17 cellular contexts compared by ENCODE assay signal in the genomic region with DNA sequence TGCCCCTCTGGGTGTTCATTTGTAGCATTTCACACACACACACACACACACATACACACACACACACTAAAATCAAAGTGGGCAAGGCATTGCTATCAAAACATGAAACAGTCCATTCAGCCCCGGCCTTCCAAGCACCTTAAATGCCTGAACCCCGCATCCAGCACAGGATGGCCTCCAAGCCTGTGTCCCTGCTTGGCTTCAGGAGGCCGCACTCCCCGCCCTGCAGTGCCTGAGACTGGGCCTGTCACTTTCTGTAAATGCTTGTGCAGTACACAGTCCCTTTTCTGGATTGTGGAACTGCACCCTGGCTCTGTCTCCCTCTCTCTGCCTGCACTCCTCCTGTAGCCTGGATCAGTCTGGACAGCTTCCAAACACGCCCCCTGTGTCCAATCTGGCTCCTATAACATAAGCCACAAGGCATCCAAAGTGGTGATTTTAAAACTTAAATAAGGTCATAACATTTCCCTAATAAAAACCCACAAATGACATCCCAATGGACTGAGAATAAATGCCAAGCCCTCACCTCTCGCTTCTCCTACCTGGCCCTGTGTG.
"Had no signal": no experiment of that assay in that cellular context is flagged by ENCODE, and none has a peak within 500 bp of the region (broad histone marks: within the 10 kb centered on the region; RNA-seq: fewer than 3 reads in every experiment).

No MANE protein-coding gene starts in this region.

- H3K36me3 Mint-ChIP-seq: naive B cell; stimulated activated naive B cell treated with anti-CD40 and anti-IgM and Interleukin-4, amounts not matched to agents 10 μg/mL and 1 μg/mL and 100 μg/mL, for 72 hours had no signal

- H3K9me3 Mint-ChIP-seq: activated CD4-positive, alpha-beta T cell treated with anti-CD3 and anti-CD28 coated beads, Interleukin-2, amount 10 ng/mL, durations not matched to agents 7 days and 5 days; activated T-cell treated with anti-CD3 and anti-CD28 coated beads, Interleukin-2, amount 50 U/mL, for 72 hours had no signal

- H3K4me1 Mint-ChIP-seq: activated CD4-positive, alpha-beta T cell treated with anti-CD3 and anti-CD28 coated beads, Interleukin-2, amount 10 ng/mL, durations not matched to agents 7 days and 5 days; naive B cell; neural crest cell; stimulated activated naive B cell treated with anti-CD40 and anti-IgM and Interleukin-4, amounts not matched to agents 10 μg/mL and 1 μg/mL and 100 μg/mL, for 72 hours had no signal

- H3K4me1 ChIP-seq: ascending aorta, heart left ventricle, left ventricle myocardium inferior, upper lobe of left lung had no signal

- H3K27ac Mint-ChIP-seq: activated CD4-positive, alpha-beta T cell treated with anti-CD3 and anti-CD28 coated beads, Interleukin-2, amount 10 ng/mL, durations not matched to agents 7 days and 5 days; activated T-cell treated with anti-CD3 and anti-CD28 coated beads, Interleukin-2, amount 50 U/mL, for 72 hours; stimulated activated naive B cell treated with anti-CD40 and anti-IgM and Interleukin-4, amounts not matched to agents 10 μg/mL and 1 μg/mL and 100 μg/mL, for 72 hours had no signal

- H3K27ac ChIP-seq: ascending aorta, dorsolateral prefrontal cortex, heart left ventricle, left ventricle myocardium inferior, ovary, thoracic aorta, upper lobe of left lung had no signal

- H3K27me3 ChIP-seq: ascending aorta, ovary, upper lobe of left lung had no signal

- H3K4me3 ChIP-seq: ascending aorta, dorsolateral prefrontal cortex, heart left ventricle, left ventricle myocardium inferior, mucosa of descending colon, ovary, thoracic aorta, upper lobe of left lung had no signal

- DNase-seq: activated CD4-positive, alpha-beta T cell treated with anti-CD3 and anti-CD28 coated beads, Interleukin-2, amount 10 ng/mL, durations not matched to agents 7 days and 5 days; activated effector memory CD4-positive, alpha-beta T cell treated with anti-CD3 and anti-CD28 coated beads, Interleukin-2, amount 50 U/mL, for 16 hours; activated naive CD4-positive, alpha-beta T cell treated with anti-CD3 and anti-CD28 coated beads, Interleukin-2, amount 50 U/mL, for 16 hours; activated T-cell treated with anti-CD3 and anti-CD28 coated beads, Interleukin-2, amount 50 U/mL, for 72 hours; erythroblast; heart left ventricle; left ventricle myocardium inferior; mucosa of descending colon; naive B cell; ovary; stimulated activated naive B cell treated with anti-CD40 and anti-IgM and Interleukin-4, amounts not matched to agents 10 μg/mL and 1 μg/mL and 100 μg/mL, for 72 hours; T1000 had no signal

- H3K36me3 ChIP-seq: ascending aorta, heart left ventricle, left ventricle myocardium inferior, ovary, thoracic aorta, upper lobe of left lung had no signal

- H3K27me3 Mint-ChIP-seq: activated CD4-positive, alpha-beta T cell treated with anti-CD3 and anti-CD28 coated beads, Interleukin-2, amount 10 ng/mL, durations not matched to agents 7 days and 5 days; naive B cell; stimulated activated naive B cell treated with anti-CD40 and anti-IgM and Interleukin-4, amounts not matched to agents 10 μg/mL and 1 μg/mL and 100 μg/mL, for 72 hours had no signal

- H3K4me3 Mint-ChIP-seq: activated CD4-positive, alpha-beta T cell treated with anti-CD3 and anti-CD28 coated beads, Interleukin-2, amount 10 ng/mL, durations not matched to agents 7 days and 5 days; activated T-cell treated with anti-CD3 and anti-CD28 coated beads, Interleukin-2, amount 50 U/mL, for 72 hours; naive B cell; neural crest cell; stimulated activated naive B cell treated with anti-CD40 and anti-IgM and Interleukin-4, amounts not matched to agents 10 μg/mL and 1 μg/mL and 100 μg/mL, for 72 hours had no signal

- H3K9me3 ChIP-seq: ascending aorta, heart left ventricle, left ventricle myocardium inferior, mucosa of descending colon, ovary, thoracic aorta, upper lobe of left lung had no signal
